8 cellular contexts compared by ENCODE assay signal in genomic region chr11:33256808-33257159, GRCh38. TPM values are rescaled to one million over a fixed set of nuclear protein-coding genes. Genes with fewer than 3 reads are reported as not detected.
DNase-seq lines count a peak whose midpoint lies in the region; ATAC-seq lines count a peak whose summit lies in the region.

No MANE protein-coding gene starts in this region.

- no peaks in the 10 kb centered on the region for H3K27me3 Mint-ChIP-seq in activated CD4-positive, alpha-beta memory T cell treated with anti-CD3 and anti-CD28 coated beads for 36 hours
- H3K27me3 Mint-ChIP-seq in stimulated activated naive B cell treated with anti-CD40 and anti-IgM and Interleukin-4, amounts not matched to agents 10 μg/mL and 1 μg/mL and 100 μg/mL, for 72 hours: no peaks in the 10 kb centered on the region

- H3K4me1 ChIP-seq in iPS-15b (ENCODE audit: control insufficient read depth, insufficient read depth, low read length): peaks cover 3% of the 10 kb centered on the region

- no peaks in the 10 kb centered on the region for H3K9me3 ChIP-seq in iPS-15b (ENCODE audit: control insufficient read depth, insufficient read depth, low read length)

- H3K4me1 Mint-ChIP-seq in activated CD4-positive, alpha-beta memory T cell treated with anti-CD3 and anti-CD28 coated beads for 36 hours (ENCODE audit: low read depth): peaks cover 31% of the 10 kb centered on the region
- peaks cover 11 to 29% of the 10 kb centered on the region in 2 donors for H3K4me1 Mint-ChIP-seq in stimulated activated naive B cell treated with anti-CD40 and anti-IgM and Interleukin-4, amounts not matched to agents 10 μg/mL and 1 μg/mL and 100 μg/mL, for 72 hours

- H3K27me3 ChIP-seq in iPS-15b (ENCODE audit: control insufficient read depth, insufficient read depth, low read length): no peaks in the 10 kb centered on the region

- intact Hi-C loops in activated CD4-positive, alpha-beta memory T cell treated with anti-CD3 and anti-CD28 coated beads for 36 hours (cut with micrococcal nuclease): loop anchor here (1.0 to 10.0 kb wide), 6 partner anchors 51 to 672 kb away; partner anchors contain the start of genes C11orf91, CD59, CSTF3 and EIF3M

- H3K9ac ChIP-seq in iPS-15b (ENCODE audit: low read depth, low read length): peak overlapping the region; percentile 50

- DNase-seq in DMS153 treated with DMSO at 0.1 percent for 48 hours (lab: John Stamatoyannopoulos, UW; ENCODE audit: unreplicated experiment) (peak; percentile 4), DMS153 (lab: John Stamatoyannopoulos, UW) (no peak), NCI-H446 treated with DMSO at 0.1 percent for 48 hours (lab: John Stamatoyannopoulos, UW) (no peak), GOT3 (lab: John Stamatoyannopoulos, UW) (no peak)
- DNase-seq in activated CD4-positive, alpha-beta memory T cell treated with anti-CD3 and anti-CD28 coated beads for 36 hours: no peak
- no peak for DNase-seq in stimulated activated naive B cell treated with anti-CD40 and anti-IgM and Interleukin-4, amounts not matched to agents 10 μg/mL and 1 μg/mL and 100 μg/mL, for 72 hours

- H3K36me3 Mint-ChIP-seq in activated CD4-positive, alpha-beta memory T cell treated with anti-CD3 and anti-CD28 coated beads for 36 hours: peaks cover 7% of the 10 kb centered on the region
- peaks cover 2 to 6% of the 10 kb centered on the region in 2 donors for H3K36me3 Mint-ChIP-seq in stimulated activated naive B cell treated with anti-CD40 and anti-IgM and Interleukin-4, amounts not matched to agents 10 μg/mL and 1 μg/mL and 100 μg/mL, for 72 hours

- ATAC-seq in stimulated activated naive B cell treated with anti-CD40 and anti-IgM and Interleukin-4, amounts not matched to agents 10 μg/mL and 1 μg/mL and 100 μg/mL, for 72 hours (replicated peaks): no peak
- ATAC-seq in GM18868 (IDR thresholded peaks at IDR 0.05; ENCODE audit: unreplicated experiment): no peak

- H3K4me3 Mint-ChIP-seq in activated CD4-positive, alpha-beta memory T cell treated with anti-CD3 and anti-CD28 coated beads for 36 hours: peak overlapping the region; percentile 90
- H3K4me3 Mint-ChIP-seq in stimulated activated naive B cell treated with anti-CD40 and anti-IgM and Interleukin-4, amounts not matched to agents 10 μg/mL and 1 μg/mL and 100 μg/mL, for 72 hours: peak overlapping the region; percentile 93 to 96

- CTCF ChIA-PET in activated CD4-positive, alpha-beta memory T cell treated with anti-CD3 and anti-CD28 coated beads for 36 hours (lab: Charles Lee): interaction anchor here (1.3 kb wide), 1 partner anchor 72 kb away, joined by 3 read pairs; no protein-coding TSS in a partner anchor

- H3K4me3 ChIP-seq in iPS-15b (ENCODE audit: low read depth, low read length): peak overlapping the region; percentile 61

- H3K9me3 Mint-ChIP-seq in activated CD4-positive, alpha-beta memory T cell treated with anti-CD3 and anti-CD28 coated beads for 36 hours: no peaks in the 10 kb centered on the region
- no peaks in the 10 kb centered on the region for H3K9me3 Mint-ChIP-seq in stimulated activated naive B cell treated with anti-CD40 and anti-IgM and Interleukin-4, amounts not matched to agents 10 μg/mL and 1 μg/mL and 100 μg/mL, for 72 hours

- H3K36me3 ChIP-seq in iPS-15b (ENCODE audit: control insufficient read depth, insufficient read depth, low read length): no peaks in the 10 kb centered on the region

- peak overlapping the region; percentile 95 for H3K27ac Mint-ChIP-seq in activated CD4-positive, alpha-beta memory T cell treated with anti-CD3 and anti-CD28 coated beads for 36 hours
- peak overlapping the region; percentile 99 for H3K27ac Mint-ChIP-seq in stimulated activated naive B cell treated with anti-CD40 and anti-IgM and Interleukin-4, amounts not matched to agents 10 μg/mL and 1 μg/mL and 100 μg/mL, for 72 hours

- POLR2A ChIA-PET in activated CD4-positive, alpha-beta memory T cell treated with anti-CD3 and anti-CD28 coated beads for 36 hours (lab: Charles Lee): interaction anchor here (1.0 kb wide), 1 partner anchor 214 kb away, joined by 3 read pairs; no protein-coding TSS in a partner anchor

RNA-seq across cellular contexts. Expression of gene HIPK3, which starts 0.4 kb away (rescaled TPM):
- 10 to 100 TPM; 35.4 TPM for total RNA-seq in activated CD4-positive, alpha-beta memory T cell treated with anti-CD3 and anti-CD28 coated beads for 36 hours
